19 cellular contexts compared by ENCODE assay signal in genomic region chrX:110000854-110001701, GRCh38. TPM values are rescaled to one million over a fixed set of nuclear protein-coding genes. Genes with fewer than 3 reads are reported as not detected.
A peak's percentile ranks its signal among the peaks of the same experiment; 100 is the strongest.
DNase-seq lines count a peak whose midpoint lies in the region; ATAC-seq and TF ChIP-seq lines count a peak whose summit lies in the region.
"Had no signal": no experiment of that assay in that cellular context is flagged by ENCODE, and none has a peak within 500 bp of the region (broad histone marks: within the 10 kb centered on the region; RNA-seq: fewer than 3 reads in every experiment).

No MANE protein-coding gene starts in this region.

- BruUV-seq in PC-9 (replicated peaks; lab: Mats Ljungman, UMichigan) = no TSS peak

- H3K27me3 ChIP-seq in PC-9 (ENCODE audit: insufficient read depth, low read depth) = no peaks in the 10 kb centered on the region
- H3K27me3 ChIP-seq: Peyer's patch had no signal

- H3K4me2 ChIP-seq in PC-9 = peak overlapping the region; percentile 89; the same call in 1 of the 2 replicates

- no peaks in the 10 kb centered on the region for H3K27me3 Mint-ChIP-seq in activated CD8-positive, alpha-beta T cell treated with anti-CD3 and anti-CD28 coated beads for 36 hours
- H3K27me3 Mint-ChIP-seq in activated CD8-positive, alpha-beta T cell treated with anti-CD3 and anti-CD28 coated beads, Interleukin-2, amount 10 ng/mL, durations not matched to agents 7 days and 5 days (ENCODE audit: low read depth) = no peaks in the 10 kb centered on the region
- no peaks in the 10 kb centered on the region for H3K27me3 Mint-ChIP-seq in memory B cell
- no peaks in the 10 kb centered on the region for H3K27me3 Mint-ChIP-seq in stimulated activated memory B cell treated with anti-CD40 and anti-IgM and Interleukin-4, amounts not matched to agents 10 μg/mL and 1 μg/mL and 100 μg/mL, for 72 hours

- H2AFZ ChIP-seq in PC-9 = no peak overlapping the region

- H3K4me1 ChIP-seq in PC-9 (replicated peaks; ENCODE audit: insufficient read depth) = peaks cover 31% of the 10 kb centered on the region

- no peaks in the 10 kb centered on the region for H3K36me3 ChIP-seq in PC-9 (ENCODE audit: low read depth)
- H3K36me3 ChIP-seq: Peyer's patch had no signal

- CTCF ChIA-PET in activated CD8-positive, alpha-beta T cell treated with anti-CD3 and anti-CD28 coated beads for 36 hours (lab: Charles Lee) = no interaction called here
- CTCF ChIA-PET in activated CD8-positive, alpha-beta T cell treated with anti-CD3 and anti-CD28 coated beads, Interleukin-2, amount 10 ng/mL, durations not matched to agents 7 days and 5 days (lab: Charles Lee) = interaction anchor here (1.2 kb wide), 1 partner anchor 12 kb away, joined by 3 read pairs; no protein-coding TSS in a partner anchor
- CTCF ChIA-PET in PC-9 (lab: Charles Lee) = no interaction called here

- no peak for ATAC-seq in activated CD8-positive, alpha-beta T cell treated with anti-CD3 and anti-CD28 coated beads for 36 hours
- no peak for ATAC-seq in activated CD8-positive, alpha-beta T cell treated with anti-CD3 and anti-CD28 coated beads, Interleukin-2, amount 10 ng/mL, durations not matched to agents 7 days and 5 days
- no peak for ATAC-seq in memory B cell (ENCODE audit: low read depth)
- no peak for ATAC-seq in stimulated activated memory B cell treated with anti-CD40 and anti-IgM and Interleukin-4, amounts not matched to agents 10 μg/mL and 1 μg/mL and 100 μg/mL, for 72 hours
- ATAC-seq: esophagus mucosa, left lobe of liver had no signal

- no peaks in the 10 kb centered on the region for H3K9me3 ChIP-seq in PC-9 (ENCODE audit: insufficient read depth, low read depth)

- H3K27ac ChIP-seq in PC-9 = no peak overlapping the region

- H3K4me1 Mint-ChIP-seq in activated CD8-positive, alpha-beta T cell treated with anti-CD3 and anti-CD28 coated beads for 36 hours (ENCODE audit: low read depth) = peaks cover 24% of the 10 kb centered on the region
- H3K4me1 Mint-ChIP-seq in activated CD8-positive, alpha-beta T cell treated with anti-CD3 and anti-CD28 coated beads, Interleukin-2, amount 10 ng/mL, durations not matched to agents 7 days and 5 days (ENCODE audit: low read depth) = peaks cover 33% of the 10 kb centered on the region
- H3K4me1 Mint-ChIP-seq in memory B cell = peaks cover 18% of the 10 kb centered on the region
- H3K4me1 Mint-ChIP-seq in stimulated activated memory B cell treated with anti-CD40 and anti-IgM and Interleukin-4, amounts not matched to agents 10 μg/mL and 1 μg/mL and 100 μg/mL, for 72 hours = peaks cover 37% of the 10 kb centered on the region

- H4K20me1 ChIP-seq in PC-9 (ENCODE audit: insufficient read depth) = no peaks in the 10 kb centered on the region

- intact Hi-C loops in activated CD8-positive, alpha-beta T cell treated with anti-CD3 and anti-CD28 coated beads for 36 hours (cut with micrococcal nuclease) = no loop called here
- intact Hi-C loops in PC-9 (cut with micrococcal nuclease; ENCODE audit: unreplicated experiment) = loop anchor here (5.0 kb wide), 2 partner anchors 49 to 89 kb away; no protein-coding TSS in a partner anchor

- H3K9me2 ChIP-seq in PC-9 (ENCODE audit: insufficient read depth) = no peaks in the 10 kb centered on the region

- TF ChIP-seq CTCF in activated CD8-positive, alpha-beta T cell treated with anti-CD3 and anti-CD28 coated beads for 36 hours (IDR thresholded peaks at IDR 0.05) = no peak
- no peak for TF ChIP-seq CTCF in PC-9 (conservative IDR thresholded peaks at IDR 0.05)

- peaks cover 2% of the 10 kb centered on the region for H3K36me3 Mint-ChIP-seq in activated CD8-positive, alpha-beta T cell treated with anti-CD3 and anti-CD28 coated beads for 36 hours (ENCODE audit: low read depth)
- H3K36me3 Mint-ChIP-seq in activated CD8-positive, alpha-beta T cell treated with anti-CD3 and anti-CD28 coated beads, Interleukin-2, amount 10 ng/mL, durations not matched to agents 7 days and 5 days (ENCODE audit: low read depth) = peaks cover 11% of the 10 kb centered on the region
- H3K36me3 Mint-ChIP-seq in memory B cell = peaks cover 2% of the 10 kb centered on the region
- H3K36me3 Mint-ChIP-seq in stimulated activated memory B cell treated with anti-CD40 and anti-IgM and Interleukin-4, amounts not matched to agents 10 μg/mL and 1 μg/mL and 100 μg/mL, for 72 hours = peaks cover 7% of the 10 kb centered on the region

- H3K9me3 Mint-ChIP-seq in activated CD8-positive, alpha-beta T cell treated with anti-CD3 and anti-CD28 coated beads for 36 hours = no peaks in the 10 kb centered on the region
- H3K9me3 Mint-ChIP-seq in activated CD8-positive, alpha-beta T cell treated with anti-CD3 and anti-CD28 coated beads, Interleukin-2, amount 10 ng/mL, durations not matched to agents 7 days and 5 days (ENCODE audit: insufficient read depth) = no peaks in the 10 kb centered on the region
- no peaks in the 10 kb centered on the region for H3K9me3 Mint-ChIP-seq in memory B cell
- no peaks in the 10 kb centered on the region for H3K9me3 Mint-ChIP-seq in stimulated activated memory B cell treated with anti-CD40 and anti-IgM and Interleukin-4, amounts not matched to agents 10 μg/mL and 1 μg/mL and 100 μg/mL, for 72 hours
- H3K9me3 Mint-ChIP-seq: activated T-cell treated with anti-CD3 and anti-CD28 coated beads, Interleukin-2, amount 50 U/mL, for 24 hours had no signal

- peaks cover 15% of the 10 kb centered on the region; the same call in 1 of the 2 replicates for H3F3A ChIP-seq in PC-9 (ENCODE audit: insufficient read depth, low read depth)

- H3K4me3 ChIP-seq in PC-9 = no peak overlapping the region

- no peak overlapping the region for H3K4me3 Mint-ChIP-seq in activated CD8-positive, alpha-beta T cell treated with anti-CD3 and anti-CD28 coated beads for 36 hours
- no peak overlapping the region for H3K4me3 Mint-ChIP-seq in activated CD8-positive, alpha-beta T cell treated with anti-CD3 and anti-CD28 coated beads, Interleukin-2, amount 10 ng/mL, durations not matched to agents 7 days and 5 days
- peak overlapping the region; percentile 100 for H3K4me3 Mint-ChIP-seq in memory B cell
- H3K4me3 Mint-ChIP-seq in stimulated activated memory B cell treated with anti-CD40 and anti-IgM and Interleukin-4, amounts not matched to agents 10 μg/mL and 1 μg/mL and 100 μg/mL, for 72 hours = peak overlapping the region; percentile 100

- POLR2A ChIA-PET in activated CD8-positive, alpha-beta T cell treated with anti-CD3 and anti-CD28 coated beads for 36 hours (lab: Charles Lee) = interaction anchor here (1.1 to 1.6 kb wide), 2 partner anchors 10 to 16 kb away, joined by 3 to 7 read pairs; no protein-coding TSS in a partner anchor
- POLR2A ChIA-PET in activated CD8-positive, alpha-beta T cell treated with anti-CD3 and anti-CD28 coated beads, Interleukin-2, amount 10 ng/mL, durations not matched to agents 7 days and 5 days (lab: Charles Lee) = interaction anchor here (2.1 kb wide), 1 partner anchor 11 kb away, joined by 14 read pairs; no protein-coding TSS in a partner anchor
- POLR2A ChIA-PET in PC-9 (lab: Charles Lee; ENCODE audit: unreplicated experiment) = no interaction called here

- peaks cover 26% of the 10 kb centered on the region for H3K79me2 ChIP-seq in PC-9 (ENCODE audit: low read depth)

- peak; percentile 14 for DNase-seq in activated CD8-positive, alpha-beta T cell treated with anti-CD3 and anti-CD28 coated beads for 36 hours
- no peak for DNase-seq in activated CD8-positive, alpha-beta T cell treated with anti-CD3 and anti-CD28 coated beads, Interleukin-2, amount 10 ng/mL, durations not matched to agents 7 days and 5 days
- DNase-seq in PC-9 (no peak), memory B cell (ENCODE audit: low spot score in 2 of 2) (no peak), cerebellar nuclear complex (lab: John Stamatoyannopoulos, UW) (no peak), NCI-H1930 (lab: John Stamatoyannopoulos, UW) (no peak), hypothalamus (lab: John Stamatoyannopoulos, UW) (no peak)
- DNase-seq: ACHN; activated CD4-positive, CD25-positive, alpha-beta regulatory T cell treated with anti-CD3 and anti-CD28 coated beads, Interleukin-2, amount 50 U/mL, for 72 hours; activated T-cell treated with anti-CD3 and anti-CD28 coated beads, Interleukin-2, amount 50 U/mL, for 24 hours; cortex of kidney; hippocampal formation; IMR-90; NCI-H1436 treated with DMSO at 0.1 percent for 48 hours; Peyer's patch; stimulated activated naive B cell treated with anti-CD40 and anti-IgM and Interleukin-4, amounts not matched to agents 10 μg/mL and 1 μg/mL and 100 μg/mL, for 72 hours had no signal

- H3K27ac Mint-ChIP-seq in activated CD8-positive, alpha-beta T cell treated with anti-CD3 and anti-CD28 coated beads for 36 hours = no peak overlapping the region
- no peak overlapping the region for H3K27ac Mint-ChIP-seq in activated CD8-positive, alpha-beta T cell treated with anti-CD3 and anti-CD28 coated beads, Interleukin-2, amount 10 ng/mL, durations not matched to agents 7 days and 5 days
- H3K27ac Mint-ChIP-seq in memory B cell = no peak overlapping the region
- peak overlapping the region; percentile 93 for H3K27ac Mint-ChIP-seq in stimulated activated memory B cell treated with anti-CD40 and anti-IgM and Interleukin-4, amounts not matched to agents 10 μg/mL and 1 μg/mL and 100 μg/mL, for 72 hours

RNA-seq across cellular contexts. Expression of gene TMEM164, which starts 1.8 kb away (rescaled TPM):
- 10 to 100 TPM; 10.9 to 11.5 TPM for total RNA-seq in activated CD8-positive, alpha-beta T cell treated with anti-CD3 and anti-CD28 coated beads for 36 hours
- total RNA-seq in activated CD8-positive, alpha-beta T cell treated with anti-CD3 and anti-CD28 coated beads, Interleukin-2, amount 10 ng/mL, durations not matched to agents 7 days and 5 days = 10 to 100 TPM; 17.5 to 24.1 TPM
- 44.5 and 53.1 TPM in 2 replicates for total RNA-seq in PC-9 (2021)

Comparison
In these comparisons a context has a peak if more than half of its experiments do, and no peak if none do; other contexts are left out.
1. H3K4me3 Mint-ChIP-seq: peak in memory B cell (single experiment) and stimulated activated memory B cell treated with anti-CD40 and anti-IgM and Interleukin-4, amounts not matched to agents 10 μg/mL and 1 μg/mL and 100 μg/mL, for 72 hours (single experiment); none in activated CD8-positive, alpha-beta T cell treated with anti-CD3 and anti-CD28 coated beads for 36 hours (single experiment) and activated CD8-positive, alpha-beta T cell treated with anti-CD3 and anti-CD28 coated beads, Interleukin-2, amount 10 ng/mL, durations not matched to agents 7 days and 5 days (single experiment).